8 cellular contexts compared by ENCODE assay signal in genomic region chr5:141618804-141619554, GRCh38. TPM values are rescaled to one million over a fixed set of nuclear protein-coding genes. Genes with fewer than 3 reads are reported as not detected.
A peak's percentile ranks its signal among the peaks of the same experiment; 100 is the strongest.
DNase-seq lines count a peak whose midpoint lies in the region; ATAC-seq and TF ChIP-seq lines count a peak whose summit lies in the region.

Gene DIAPH1 (minus strand): TSS chr5:141619000. CDS start chr5:141618914, 86 bp downstream.

- peak within 1 kb of the TSS; percentile 73 for H3K4me3 ChIP-seq in Jurkat, Clone E6-1 (ENCODE audit: low read length)
- H3K4me3 ChIP-seq in PC-3 (ENCODE audit: low read length) (peak within 1 kb of the TSS; percentile 95), muscle layer of colon (ENCODE audit: low read depth in 1 of 2, low read length in 2 of 2) (peak within 1 kb of the TSS; percentile 61 to 80)

- H2AFZ ChIP-seq in PC-3 (ENCODE audit: low read length), result peak within 1 kb of the TSS; percentile 89

- DNase-seq in DMS79 (lab: John Stamatoyannopoulos, UW), result peak; percentile 79
- DNase-seq in Jurkat, Clone E6-1 (ENCODE audit: low read depth, low spot score), result peak; percentile 95
- DNase-seq in PC-3, result peak; percentile 92
- DNase-seq in activated T-cell treated with anti-CD3 and anti-CD28 coated beads for 48 hours (ENCODE audit: low read depth), result peak; percentile 99
- peak; percentile 99 for DNase-seq in erythroblast (lab: John Stamatoyannopoulos, UW)
- peak; percentile 98 for DNase-seq in stimulated activated CD8-positive, alpha-beta memory T cell treated with anti-CD3 and anti-CD28 coated beads, Interleukin-7, amount 100 ng/mL, for 24 hours (ENCODE audit: low read depth)

- H3K4me1 ChIP-seq in PC-3 (ENCODE audit: insufficient read depth, low read length) (peaks cover 17% of the 10 kb centered on the region; the same call in 1 of the 2 replicates), muscle layer of colon (ENCODE audit: insufficient read depth, low read length) (peaks cover 12% of the 10 kb centered on the region)

- peak; percentile 75 for TF ChIP-seq POLR2A in erythroblast (IDR thresholded peaks at IDR 0.05; ENCODE audit: low read length)

- ATAC-seq in GM21619 (IDR thresholded peaks at IDR 0.05; ENCODE audit: unreplicated experiment), result peak; percentile 83
- peak; percentile 88 for ATAC-seq in PC-3

- H3K4me2 ChIP-seq in PC-3 (ENCODE audit: low read length), result peak within 1 kb of the TSS; percentile 93

- H3K9me3 ChIP-seq in PC-3 (ENCODE audit: low read length) (no peaks in the 10 kb centered on the region), muscle layer of colon (ENCODE audit: low read length) (no peaks in the 10 kb centered on the region)

- H3K9me2 ChIP-seq in PC-3 (replicated peaks; ENCODE audit: low read length), result no peaks in the 10 kb centered on the region

- peaks cover 7% of the 10 kb centered on the region; the same call in 1 of the 2 replicates for H3K36me3 ChIP-seq in PC-3 (ENCODE audit: low read depth, low read length)
- H3K36me3 ChIP-seq in muscle layer of colon (ENCODE audit: insufficient read depth, low read length), result peaks cover 36% of the 10 kb centered on the region

- H3K9ac ChIP-seq in PC-3 (ENCODE audit: low read length), result peak within 1 kb of the TSS; percentile 98
- H3K9ac ChIP-seq in muscle layer of colon (ENCODE audit: low read length), result peak within 1 kb of the TSS; percentile 24

- peaks cover 29% of the 10 kb centered on the region for H4K20me1 ChIP-seq in PC-3 (ENCODE audit: low read length)

- POLR2A ChIA-PET in PC-3 (lab: Charles Lee; ENCODE audit: unreplicated experiment), result interaction anchor here (0.5 to 0.9 kb wide), 2 partner anchors 18 to 1072 kb away, joined by 3 to 4 read pairs; partner anchors contain the start of genes EIF4EBP3, HDAC3 and RELL2

- TF ChIP-seq CTCF in PC-3 (conservative IDR thresholded peaks at IDR 0.05; ENCODE audit: low read depth, low read length), result peak; percentile 82

- no peaks in the 10 kb centered on the region for H3K27me3 ChIP-seq in PC-3 (ENCODE audit: low read length)
- no peaks in the 10 kb centered on the region for H3K27me3 ChIP-seq in muscle layer of colon (ENCODE audit: control insufficient read depth in 1 of 2, insufficient read depth in 2 of 2, low read length in 2 of 2)

- peaks cover 47% of the 10 kb centered on the region for H3K79me2 ChIP-seq in PC-3 (ENCODE audit: low read length)

- no peaks in the 10 kb centered on the region for H3F3A ChIP-seq in PC-3 (ENCODE audit: low read length, unreplicated experiment)

- BruUV-seq in PC-3 (replicated peaks; lab: Mats Ljungman, UMichigan), result no TSS peak

- CTCF ChIA-PET in PC-3 (lab: Charles Lee), result interaction anchor here (0.5 to 2.3 kb wide), 6 partner anchors 15 to 81 kb away, joined by 3 to 96 read pairs (median 5); partner anchors contain the start of genes HDAC3 and RELL2

- H3K27ac ChIP-seq in PC-3 (ENCODE audit: low read length) (peak within 1 kb of the TSS; percentile 86), muscle layer of colon (ENCODE audit: low read depth, low read length) (peak within 1 kb of the TSS; percentile 47)

- intact Hi-C loops in PC-3 (cut with micrococcal nuclease), result loop anchor here (1.0 to 2.0 kb wide), 3 partner anchors 15 to 27 kb away; partner anchors contain the start of genes HDAC3 and RELL2

RNA-seq across cellular contexts. Expression of gene DIAPH1, which starts in this region (rescaled TPM):
- polyA plus RNA-seq in Jurkat, Clone E6-1 (2012; ENCODE audit: insufficient read depth, insufficient read length), result 268 TPM
- 51.9 and 106 TPM in 2 replicates for total RNA-seq in PC-3 (2014; rRNA removed)

Comparison
In these comparisons a context has a peak if more than half of its experiments do, and no peak if none do; other contexts are left out.
1. Peak in every context shown above with its lines: DNase-seq, ATAC-seq, H3K4me3 ChIP-seq and H3K27ac ChIP-seq.